In genomic region chr3:43838877-43839276, GRCh38 we compare ENCODE assay signal across 16 cellular contexts.
DNase-seq lines count a peak whose midpoint lies in the region; ATAC-seq and TF ChIP-seq lines count a peak whose summit lies in the region.
"Had no signal": no experiment of that assay in that cellular context is flagged by ENCODE, and none has a peak within 500 bp of the region (broad histone marks: within the 10 kb centered on the region; RNA-seq: fewer than 3 reads in every experiment).

No MANE protein-coding gene starts in this region.

- CTCF ChIA-PET in mammary epithelial cell (lab: Charles Lee; ENCODE audit: low non-redundant PET) (interaction anchor here (0.6 to 0.7 kb wide), 4 partner anchors 14 to 958 kb away, joined by 3 to 4 read pairs (median 3); no protein-coding TSS in a partner anchor), MCF 10A (lab: Yijun Ruan, JAX) (interaction anchor here (0.6 to 1.2 kb wide), 4 partner anchors 19 to 995 kb away, joined by 3 to 6 read pairs (median 3); no protein-coding TSS in a partner anchor), PC-9 (lab: Charles Lee) (interaction anchor here (0.7 kb wide), 1 partner anchor 72 kb away, joined by 4 read pairs; no protein-coding TSS in a partner anchor)

- no peak overlapping the region for H3K27ac ChIP-seq in mammary epithelial cell (ENCODE audit: insufficient read depth, low read depth, low read length)
- H3K27ac ChIP-seq in PC-9 = no peak overlapping the region
- no peak overlapping the region for H3K27ac ChIP-seq in foreskin keratinocyte
- H3K27ac ChIP-seq in upper lobe of right lung = no peak overlapping the region
- H3K27ac ChIP-seq: gastrocnemius medialis had no signal

- no peaks in the 10 kb centered on the region for H3K27me3 ChIP-seq in mammary epithelial cell (ENCODE audit: insufficient read depth, low read length)
- no peaks in the 10 kb centered on the region for H3K27me3 ChIP-seq in PC-9 (ENCODE audit: insufficient read depth, low read depth)
- no peaks in the 10 kb centered on the region for H3K27me3 ChIP-seq in foreskin keratinocyte
- no peaks in the 10 kb centered on the region for H3K27me3 ChIP-seq in upper lobe of right lung
- H3K27me3 ChIP-seq: gastrocnemius medialis had no signal

- H3K36me3 ChIP-seq in mammary epithelial cell (ENCODE audit: insufficient read depth, low read length) = no peaks in the 10 kb centered on the region
- H3K36me3 ChIP-seq in PC-9 (ENCODE audit: low read depth) = no peaks in the 10 kb centered on the region
- H3K36me3 ChIP-seq in upper lobe of right lung = no peaks in the 10 kb centered on the region
- H3K36me3 ChIP-seq: gastrocnemius medialis had no signal

- H3K79me2 ChIP-seq in mammary epithelial cell (ENCODE audit: insufficient read depth, low read length) (no peaks in the 10 kb centered on the region), PC-9 (ENCODE audit: low read depth) (no peaks in the 10 kb centered on the region)

- H3K4me2 ChIP-seq in mammary epithelial cell (ENCODE audit: insufficient read depth, low read depth, low read length) = no peak overlapping the region
- H3K4me2 ChIP-seq in PC-9 = no peak overlapping the region

- DNase-seq in mammary epithelial cell (peak; percentile 14), MCF 10A (ENCODE audit: unreplicated experiment) (no peak), PC-9 (no peak), foreskin keratinocyte (peak in 1 of 2 donors; percentile 17), upper lobe of right lung (no peak), lower leg skin (ENCODE audit: low spot score in 2 of 2) (no peak), NCI-H2171 treated with DMSO at 0.1 percent for 48 hours (lab: John Stamatoyannopoulos, UW) (no peak)
- DNase-seq: amniotic stem cell; CD8-positive, alpha-beta T cell; gastrocnemius medialis; NCI-H2171; SHP77; T-helper 17 cell had no signal

- dilution Hi-C loops in mammary epithelial cell (cut with HindIII; ENCODE audit: low sequenced_read_pairs) = no loop called here

- in situ Hi-C loops in mammary epithelial cell (cut with MboI; ENCODE audit: low sequenced_read_pairs in 2 of 2) = no loop called here

- H2AFZ ChIP-seq in mammary epithelial cell (ENCODE audit: low read depth, low read length) (no peak overlapping the region), PC-9 (no peak overlapping the region)

- no peaks in the 10 kb centered on the region for H4K20me1 ChIP-seq in mammary epithelial cell (ENCODE audit: insufficient read depth, low read length)
- H4K20me1 ChIP-seq in PC-9 (ENCODE audit: insufficient read depth) = no peaks in the 10 kb centered on the region

- no TSS peak for BruUV-seq in mammary epithelial cell (replicated peaks; lab: Mats Ljungman, UMichigan)
- no TSS peak for BruUV-seq in MCF 10A (replicated peaks; lab: Mats Ljungman, UMichigan)
- no TSS peak for BruUV-seq in PC-9 (replicated peaks; lab: Mats Ljungman, UMichigan)

- intact Hi-C loops in mammary epithelial cell (cut with micrococcal nuclease) (loop anchor here (5.0 kb wide), 1 partner anchor 358 kb away; no protein-coding TSS in a partner anchor), MCF 10A (cut with micrococcal nuclease) (no loop called here), PC-9 (cut with micrococcal nuclease; ENCODE audit: unreplicated experiment) (no loop called here), upper lobe of right lung (cut with DNase I) (no loop called here), lower leg skin (cut with DNase I; ENCODE audit: low total_unique reads) (no loop called here)

- peaks cover 17% of the 10 kb centered on the region for H3K9me3 Mint-ChIP-seq in MCF 10A (ENCODE audit: unreplicated experiment)

- no peak overlapping the region for H3K4me3 ChIP-seq in mammary epithelial cell (replicated peaks in 1 of 3; ENCODE audit: insufficient read depth in 1 of 3, low read depth in 2 of 3, low read length in 3 of 3)
- H3K4me3 ChIP-seq in PC-9 = no peak overlapping the region
- no peak overlapping the region for H3K4me3 ChIP-seq in upper lobe of right lung
- H3K4me3 ChIP-seq in lower leg skin (ENCODE audit: low read depth, poor library complexity, severe bottlenecking) = no peak overlapping the region
- H3K4me3 ChIP-seq: gastrocnemius medialis had no signal

- H3K4me1 ChIP-seq in mammary epithelial cell (ENCODE audit: insufficient read depth, low read length) = no peaks in the 10 kb centered on the region
- no peaks in the 10 kb centered on the region for H3K4me1 ChIP-seq in PC-9 (replicated peaks; ENCODE audit: insufficient read depth)
- no peaks in the 10 kb centered on the region for H3K4me1 ChIP-seq in foreskin keratinocyte
- no peaks in the 10 kb centered on the region for H3K4me1 ChIP-seq in upper lobe of right lung
- H3K4me1 ChIP-seq: gastrocnemius medialis had no signal

- POLR2A ChIA-PET in MCF 10A (lab: Yijun Ruan, JAX) = no interaction called here
- POLR2A ChIA-PET in PC-9 (lab: Charles Lee; ENCODE audit: unreplicated experiment) = no interaction called here

- ATAC-seq in foreskin keratinocyte = no peak
- no peak for ATAC-seq in upper lobe of right lung
- no peak for ATAC-seq in HG03457 (IDR thresholded peaks at IDR 0.05; ENCODE audit: unreplicated experiment)
- ATAC-seq: CD8-positive, alpha-beta T cell; gastrocnemius medialis; T-helper 17 cell had no signal

- no peaks in the 10 kb centered on the region for H3K9me2 ChIP-seq in PC-9 (ENCODE audit: insufficient read depth)

- H3K9me3 ChIP-seq in mammary epithelial cell (replicated peaks; ENCODE audit: insufficient read depth, low read length) (no peaks in the 10 kb centered on the region), PC-9 (ENCODE audit: insufficient read depth, low read depth) (peaks cover 16% of the 10 kb centered on the region; the same call in 1 of the 2 replicates), upper lobe of right lung (no peaks in the 10 kb centered on the region)
- H3K9me3 ChIP-seq: gastrocnemius medialis had no signal

- no peaks in the 10 kb centered on the region for H3K36me3 Mint-ChIP-seq in MCF 10A (ENCODE audit: insufficient read depth, unreplicated experiment)
- H3K36me3 Mint-ChIP-seq: CD8-positive, alpha-beta T cell; memory B cell had no signal

- no peaks in the 10 kb centered on the region for H3K27me3 Mint-ChIP-seq in MCF 10A (ENCODE audit: insufficient read depth, unreplicated experiment)

- H3F3A ChIP-seq in PC-9 (ENCODE audit: insufficient read depth, low read depth) = no peaks in the 10 kb centered on the region

- no peak overlapping the region for H3K4me3 Mint-ChIP-seq in MCF 10A (ENCODE audit: unreplicated experiment)
- H3K4me3 Mint-ChIP-seq: CD8-positive, alpha-beta T cell; memory B cell; neural crest cell; T-helper 17 cell had no signal

- no peak for TF ChIP-seq POLR2A in lower leg skin (IDR thresholded peaks at IDR 0.05)

- WGBS in mammary epithelial cell (ENCODE audit: low coverage, missing lambda C conversion rate) = 100% methylated on average over 1 of the region's 1 CpG
- WGBS in lower leg skin, 2 donors = 89 to 100% methylated on average over 1 of the region's 1 CpG

- no peak overlapping the region for H3K27ac Mint-ChIP-seq in MCF 10A (ENCODE audit: low read depth, unreplicated experiment)
- H3K27ac Mint-ChIP-seq: CD8-positive, alpha-beta T cell; memory B cell; T-helper 17 cell had no signal

- no peak overlapping the region for H3K9ac ChIP-seq in mammary epithelial cell (ENCODE audit: insufficient read depth, low read length)

- no peaks in the 10 kb centered on the region for H3K4me1 Mint-ChIP-seq in MCF 10A (ENCODE audit: insufficient read depth, unreplicated experiment)
- H3K4me1 Mint-ChIP-seq: neural crest cell, T-helper 17 cell had no signal

- TF ChIP-seq CTCF in mammary epithelial cell (conservative IDR thresholded peaks at IDR 0.05 in 1 of 2, IDR thresholded peaks at IDR 0.05 in 1 of 2; ENCODE audit: extremely low read depth in 1 of 2, insufficient read depth in 1 of 2, low read depth in 1 of 2, low read length in 2 of 2) = peak; percentile 21 to 47
- TF ChIP-seq CTCF in MCF 10A (IDR thresholded peaks at IDR 0.05; ENCODE audit: unreplicated experiment) = no peak
- peak; percentile 41; the same call in 1 of the 2 replicates for TF ChIP-seq CTCF in PC-9 (conservative IDR thresholded peaks at IDR 0.05)
- TF ChIP-seq CTCF in foreskin keratinocyte (conservative IDR thresholded peaks at IDR 0.05) = peak; percentile 66
- peak; percentile 5 for TF ChIP-seq CTCF in upper lobe of right lung (IDR thresholded peaks at IDR 0.05)
- TF ChIP-seq CTCF in lower leg skin (IDR thresholded peaks at IDR 0.05) = no peak

Comparison
In these comparisons a context has a peak if more than half of its experiments do, and no peak if none do; other contexts are left out.
1. CTCF ChIP-seq: peak in mammary epithelial cell (2 of 2), PC-9 (single experiment), foreskin keratinocyte (single experiment) and upper lobe of right lung (single experiment); none in MCF 10A (single experiment) and lower leg skin (0 of 3).